10 cellular contexts compared by ENCODE assay signal in the genomic region with DNA sequence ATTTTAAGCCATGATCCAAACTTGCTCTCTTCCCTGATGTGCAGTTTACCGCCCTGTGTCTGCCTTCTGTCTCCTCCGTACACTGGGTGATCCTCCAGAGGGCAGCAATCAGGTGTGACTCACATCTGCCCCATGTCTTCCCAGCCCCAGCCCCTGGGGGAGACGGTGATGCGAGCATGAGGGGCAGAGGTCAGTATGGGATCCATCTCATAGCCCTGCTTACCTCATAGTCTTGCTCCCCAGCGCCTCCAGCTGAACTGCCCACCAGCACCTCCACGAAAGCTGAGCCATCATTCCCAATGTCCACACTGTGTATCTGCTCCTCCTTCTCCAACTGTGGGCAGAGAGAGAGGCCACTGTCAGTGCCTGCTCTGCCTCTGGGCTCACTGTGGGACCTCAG. TPM values are rescaled to one million over a fixed set of nuclear protein-coding genes. Genes with fewer than 3 reads are reported as not detected.
DNase-seq lines count a peak whose midpoint lies in the region; ATAC-seq, FAIRE-seq and TF ChIP-seq lines count a peak whose summit lies in the region.
"Had no signal": no experiment of that assay in that cellular context is flagged by ENCODE, and none has a peak within 500 bp of the region (broad histone marks: within the 10 kb centered on the region; RNA-seq: fewer than 3 reads in every experiment).

No MANE protein-coding gene starts in this region.

- 79 to 80% methylated on average over 6 of the region's 6 CpGs for WGBS in sigmoid colon, 2 donors

- peaks cover 45% of the 10 kb centered on the region for H3K4me1 ChIP-seq in CD4-positive, alpha-beta memory T cell (ENCODE audit: insufficient read depth, low read length)
- H3K4me1 ChIP-seq in sigmoid colon, result peaks cover 0 to 41% (median 21%) of the 10 kb centered on the region in 4 donors

- peaks cover 14 to 25% of the 10 kb centered on the region in 2 donors for H3K36me3 Mint-ChIP-seq in CD4-positive, alpha-beta memory T cell
- H3K36me3 Mint-ChIP-seq in activated T-helper 17 cell treated with anti-CD3 and anti-CD28 coated beads, Interleukin-2, amount 50 U/mL, for 72 hours (ENCODE audit: low read depth), result peaks cover 61% of the 10 kb centered on the region

- no peak overlapping the region for H3K27ac ChIP-seq in CD4-positive, alpha-beta memory T cell (ENCODE audit: low read depth, low read length)
- H3K27ac ChIP-seq in sigmoid colon, result no peak overlapping the region

- peak overlapping the region in 4 of 8 donors; percentile 10 to 58 (median 23) for H3K4me3 Mint-ChIP-seq in CD4-positive, alpha-beta memory T cell
- peak overlapping the region; percentile 63 for H3K4me3 Mint-ChIP-seq in activated T-helper 17 cell treated with anti-CD3 and anti-CD28 coated beads, Interleukin-2, amount 50 U/mL, for 72 hours

- POLR2A ChIA-PET in CD4-positive, alpha-beta memory T cell (lab: Charles Lee; ENCODE audit: partially characterized antibody), result interaction anchor here (0.7 to 6.1 kb wide), 3 partner anchors 28 to 775 kb away, joined by 4 to 41 read pairs (median 4); a partner anchor contains a TSS

- peaks cover 9% of the 10 kb centered on the region for H3K36me3 ChIP-seq in CD4-positive, alpha-beta memory T cell (ENCODE audit: insufficient read depth, low read length)
- peaks cover 0 to 42% (median 10%) of the 10 kb centered on the region in 4 donors for H3K36me3 ChIP-seq in sigmoid colon

- H3K9me3 ChIP-seq in CD4-positive, alpha-beta memory T cell (ENCODE audit: control insufficient read depth in 1 of 2, low read length in 2 of 2), result no peaks in the 10 kb centered on the region
- no peaks in the 10 kb centered on the region for H3K9me3 ChIP-seq in sigmoid colon

- no peaks in the 10 kb centered on the region for H3K27me3 ChIP-seq in CD4-positive, alpha-beta memory T cell (ENCODE audit: insufficient read depth, low read length)
- H3K27me3 ChIP-seq in sigmoid colon, result no peaks in the 10 kb centered on the region

- H3K27me3 Mint-ChIP-seq in CD4-positive, alpha-beta memory T cell, result no peaks in the 10 kb centered on the region
- no peaks in the 10 kb centered on the region for H3K27me3 Mint-ChIP-seq in activated T-helper 17 cell treated with anti-CD3 and anti-CD28 coated beads, Interleukin-2, amount 50 U/mL, for 72 hours

- no peak for TF ChIP-seq POLR2A in sigmoid colon (IDR thresholded peaks at IDR 0.05)

- intact Hi-C loops in CD4-positive, alpha-beta memory T cell (cut with micrococcal nuclease), result loop anchor here (10.0 kb wide), 1 partner anchor 224 kb away; a partner anchor contains a TSS
- intact Hi-C loops in sigmoid colon (cut with DNase I), result no loop called here

- TF ChIP-seq EP300 in sigmoid colon (IDR thresholded peaks at IDR 0.05), result no peak

- peak; percentile 20 for FAIRE-seq in HTR-8/SVneo (lab: Jason Lieb, UNC)

- no peak for TF ChIP-seq CTCF in sigmoid colon (IDR thresholded peaks at IDR 0.05)

- ATAC-seq in activated T-helper 17 cell treated with anti-CD3 and anti-CD28 coated beads, Interleukin-2, amount 50 U/mL, for 72 hours (replicated peaks), result no peak
- ATAC-seq in left lobe of liver, result peak; percentile 32
- no peak for ATAC-seq in HG03432 (IDR thresholded peaks at IDR 0.05; ENCODE audit: unreplicated experiment)

- H3K27ac Mint-ChIP-seq in CD4-positive, alpha-beta memory T cell, result peak overlapping the region; percentile 82 to 98 (median 93)
- H3K27ac Mint-ChIP-seq in activated T-helper 17 cell treated with anti-CD3 and anti-CD28 coated beads, Interleukin-2, amount 50 U/mL, for 72 hours, result peak overlapping the region; percentile 87

- H3K4me1 Mint-ChIP-seq in CD4-positive, alpha-beta memory T cell, result peaks cover 34 to 59% (median 40%) of the 10 kb centered on the region in 4 donors
- peaks cover 29% of the 10 kb centered on the region for H3K4me1 Mint-ChIP-seq in activated T-helper 17 cell treated with anti-CD3 and anti-CD28 coated beads, Interleukin-2, amount 50 U/mL, for 72 hours

- no peak overlapping the region for H3K4me3 ChIP-seq in CD4-positive, alpha-beta memory T cell (ENCODE audit: low read length in 2 of 2)
- H3K4me3 ChIP-seq in sigmoid colon, result no peak overlapping the region
- H3K4me3 ChIP-seq: lung had no signal

- CTCF ChIA-PET in CD4-positive, alpha-beta memory T cell (lab: Charles Lee; ENCODE audit: partially characterized antibody), result interaction anchor here (7.0 kb wide), 1 partner anchor 34 kb away, joined by 59 read pairs; a partner anchor contains a TSS

- no peak for DNase-seq in CD4-positive, alpha-beta memory T cell
- DNase-seq in HTR-8/SVneo (ENCODE audit: insufficient read length, low spot score), result peak; percentile 43
- no peak for DNase-seq in left lobe of liver (ENCODE audit: low spot score)
- no peak for DNase-seq in COR-L47 (lab: John Stamatoyannopoulos, UW)
- DNase-seq in cerebellum (ENCODE audit: low spot score), result no peak
- DNase-seq in sigmoid colon, result no peak
- DNase-seq: NCI-H2029 treated with DMSO at 0.1 percent for 48 hours had no signal

- H3K9me3 Mint-ChIP-seq in CD4-positive, alpha-beta memory T cell, result peaks cover 0 to 2% (median 0%) of the 10 kb centered on the region in 8 donors
- H3K9me3 Mint-ChIP-seq in activated T-helper 17 cell treated with anti-CD3 and anti-CD28 coated beads, Interleukin-2, amount 50 U/mL, for 72 hours, result no peaks in the 10 kb centered on the region

RNA-seq across cellular contexts. Expression of a gene that starts 14.6 kb away (rescaled TPM):
- total RNA-seq in CD4-positive, alpha-beta memory T cell, result 10 to 100 TPM; 33.4 to 41.0 TPM
- polyA plus RNA-seq in CD4-positive, alpha-beta memory T cell, result 10 to 100 TPM; 16.3 to 29.1 TPM
- 10 to 100 TPM; 33.8 to 34.9 TPM for total RNA-seq in activated T-helper 17 cell treated with anti-CD3 and anti-CD28 coated beads, Interleukin-2, amount 50 U/mL, for 72 hours
- total RNA-seq in left lobe of liver (8.8 TPM), cerebellum (16.2 TPM), sigmoid colon (10 to 100 TPM; 15.1 to 31.8 (median 24.0) TPM)
- 10 to 100 TPM in 2 of 3 donors, 1 to 10 TPM in 1; 8.8 to 19.9 (median 10.2) TPM for polyA plus RNA-seq in sigmoid colon

RNA-seq across cellular contexts. Expression of a gene that starts 14.9 kb away (rescaled TPM):
- total RNA-seq in CD4-positive, alpha-beta memory T cell, result under 1 TPM; 0.33 to 0.84 TPM
- polyA plus RNA-seq in CD4-positive, alpha-beta memory T cell, result 1 to 10 TPM in 1 of 2 donors, not detected in 1; 1.3 TPM
- total RNA-seq in activated T-helper 17 cell treated with anti-CD3 and anti-CD28 coated beads, Interleukin-2, amount 50 U/mL, for 72 hours, result 1 to 10 TPM; 4.6 to 6.2 TPM
- 0.88 TPM for total RNA-seq in left lobe of liver
- total RNA-seq in cerebellum, result 7.7 TPM
- total RNA-seq in sigmoid colon, result 10 to 100 TPM in 3 of 4 donors, 1 to 10 TPM in 1; 6.6 to 21.0 (median 13.3) TPM
- 10 to 100 TPM in 1 of 3 donors, 1 to 10 TPM in 2; 1.4 to 10.8 (median 3.7) TPM for polyA plus RNA-seq in sigmoid colon

RNA-seq across cellular contexts. Expression of a gene that starts 27.7 kb away (rescaled TPM):
- total RNA-seq in CD4-positive, alpha-beta memory T cell, result 10 to 100 TPM; 11.0 to 11.8 TPM
- polyA plus RNA-seq in CD4-positive, alpha-beta memory T cell, result 1 to 10 TPM; 2.1 to 3.6 TPM
- 1 to 10 TPM in 1 of 2 donors, under 1 TPM in 1; 0.86 to 1.7 TPM for total RNA-seq in activated T-helper 17 cell treated with anti-CD3 and anti-CD28 coated beads, Interleukin-2, amount 50 U/mL, for 72 hours
- total RNA-seq in left lobe of liver (1.5 TPM), cerebellum (0.27 TPM), sigmoid colon (under 1 TPM in 1 of 4 donors, not detected in 3; 0.14 TPM)
- polyA plus RNA-seq in sigmoid colon, result 1 to 10 TPM; 4.0 to 4.2 (median 4.2) TPM

RNA-seq across cellular contexts. Expression of a gene that starts 33.7 kb away (rescaled TPM):
- total RNA-seq in CD4-positive, alpha-beta memory T cell, result 10 to 100 TPM; 23.9 to 29.1 TPM
- polyA plus RNA-seq in CD4-positive, alpha-beta memory T cell, result 10 to 100 TPM; 79.1 to 80.7 TPM
- total RNA-seq in activated T-helper 17 cell treated with anti-CD3 and anti-CD28 coated beads, Interleukin-2, amount 50 U/mL, for 72 hours, result 10 to 100 TPM; 71.1 to 74.0 TPM
- total RNA-seq in left lobe of liver, result 43.5 TPM
- total RNA-seq in cerebellum, result 15.5 TPM
- 10 to 100 TPM; 40.7 to 57.9 (median 52.1) TPM for total RNA-seq in sigmoid colon
- polyA plus RNA-seq in sigmoid colon, result 100 to 1,000 TPM; 429 to 575 (median 512) TPM

RNA-seq across cellular contexts. Expression of a gene that starts 35.2 kb away (rescaled TPM):
- 10 to 100 TPM; 16.5 to 17.9 TPM for total RNA-seq in CD4-positive, alpha-beta memory T cell
- polyA plus RNA-seq in CD4-positive, alpha-beta memory T cell, result 1 to 10 TPM in 1 of 2 donors, under 1 TPM in 1; 0.37 to 2.2 TPM
- 10 to 100 TPM; 18.3 to 22.1 TPM for total RNA-seq in activated T-helper 17 cell treated with anti-CD3 and anti-CD28 coated beads, Interleukin-2, amount 50 U/mL, for 72 hours
- total RNA-seq in left lobe of liver (17.1 TPM), cerebellum (76.6 TPM), sigmoid colon (10 to 100 TPM; 13.5 to 24.4 (median 18.8) TPM)
- polyA plus RNA-seq in sigmoid colon, result 1 to 10 TPM; 3.9 to 7.6 (median 4.2) TPM
